18 cellular contexts compared by ENCODE assay signal in genomic region chr1:84330125-84330984, GRCh38.
"Had no signal": no experiment of that assay in that cellular context is flagged by ENCODE, and none has a peak within 500 bp of the region (broad histone marks: within the 10 kb centered on the region; RNA-seq: fewer than 3 reads in every experiment).

No MANE protein-coding gene starts in this region.

- H3K27ac ChIP-seq: colonic mucosa, esophagus squamous epithelium, foreskin keratinocyte, stomach, thoracic aorta, uterus had no signal

- H3K9me3 ChIP-seq: colonic mucosa, thoracic aorta, uterus had no signal

- FAIRE-seq: keratinocyte, small intestine had no signal

- H3K4me3 ChIP-seq: colonic mucosa, esophagus squamous epithelium, mucosa of descending colon, stomach, thoracic aorta, uterus had no signal

- H3K27me3 ChIP-seq: colonic mucosa, esophagus squamous epithelium, foreskin keratinocyte, stomach, uterus had no signal

- ATAC-seq: foreskin keratinocyte; left ventricle myocardium superior; mucosa of descending colon; naive thymus-derived CD8-positive, alpha-beta T cell; right cardiac atrium had no signal

- H3K36me3 ChIP-seq: colonic mucosa, esophagus squamous epithelium, thoracic aorta, uterus had no signal

- DNase-seq: colonic mucosa; dermis blood vessel endothelial cell; esophagus squamous epithelium; foreskin keratinocyte; immature natural killer cell; left ventricle myocardium superior; mucosa of descending colon; naive thymus-derived CD8-positive, alpha-beta T cell; right cardiac atrium; small intestine; stimulated activated CD4-positive, alpha-beta T cell treated with anti-CD3 and anti-CD28 coated beads, Interleukin-12 subunit alpha, Interleukin-12 subunit beta, amount 100 ng/mL, for 4 hours; stimulated activated naive CD4-positive, alpha-beta T cell; stomach; substantia nigra; trophoblast cell; uterus had no signal

- H3K4me1 ChIP-seq: colonic mucosa, esophagus squamous epithelium, foreskin keratinocyte, stomach, uterus had no signal
